Comparison of ENCODE assay signal across 15 cellular contexts in genomic region chr1:22037520-22037919, GRCh38. TPM values are rescaled to one million over a fixed set of nuclear protein-coding genes. Genes with fewer than 3 reads are reported as not detected.
A peak's percentile ranks its signal among the peaks of the same experiment; 100 is the strongest.
DNase-seq lines count a peak whose midpoint lies in the region; ATAC-seq and TF ChIP-seq lines count a peak whose summit lies in the region.
"Had no signal": no experiment of that assay in that cellular context is flagged by ENCODE, and none has a peak within 500 bp of the region (broad histone marks: within the 10 kb centered on the region; RNA-seq: fewer than 3 reads in every experiment).

No MANE protein-coding gene starts in this region.

- H3K4me3 ChIP-seq in SK-N-MC (no peak overlapping the region), upper lobe of right lung (no peak overlapping the region)
- H3K4me3 ChIP-seq: sigmoid colon had no signal

- no peak overlapping the region for H3K4me3 Mint-ChIP-seq in activated CD4-positive, alpha-beta T cell treated with anti-CD3 and anti-CD28 coated beads, Interleukin-2, amount 10 ng/mL, durations not matched to agents 7 days and 5 days
- peak overlapping the region in 1 of 5 donors; percentile 2 for H3K4me3 Mint-ChIP-seq in immature natural killer cell
- no peak overlapping the region for H3K4me3 Mint-ChIP-seq in stimulated activated memory B cell treated with anti-CD40 and anti-IgM and Interleukin-4, amounts not matched to agents 10 μg/mL and 1 μg/mL and 100 μg/mL, for 72 hours

- H3K27me3 ChIP-seq in upper lobe of right lung, result no peaks in the 10 kb centered on the region
- H3K27me3 ChIP-seq: sigmoid colon had no signal

- H3K9ac ChIP-seq in SK-N-MC (ENCODE audit: insufficient read length), result no peak overlapping the region

- H3K36me3 ChIP-seq in SK-N-MC (ENCODE audit: insufficient read depth, low read length), result no peaks in the 10 kb centered on the region
- H3K36me3 ChIP-seq in upper lobe of right lung, result no peaks in the 10 kb centered on the region
- H3K36me3 ChIP-seq: sigmoid colon had no signal

- H3K27ac ChIP-seq in SK-N-MC (peak overlapping the region; percentile 17), upper lobe of right lung (no peak overlapping the region)
- H3K27ac ChIP-seq: epithelial cell of prostate, sigmoid colon had no signal

- H3K27ac Mint-ChIP-seq in activated CD4-positive, alpha-beta T cell treated with anti-CD3 and anti-CD28 coated beads, Interleukin-2, amount 10 ng/mL, durations not matched to agents 7 days and 5 days, result peak overlapping the region; percentile 93
- H3K27ac Mint-ChIP-seq in immature natural killer cell, result peak overlapping the region; percentile 84 to 100 (median 96)
- peak overlapping the region; percentile 92 for H3K27ac Mint-ChIP-seq in stimulated activated memory B cell treated with anti-CD40 and anti-IgM and Interleukin-4, amounts not matched to agents 10 μg/mL and 1 μg/mL and 100 μg/mL, for 72 hours

- no peaks in the 10 kb centered on the region for H3K9me3 ChIP-seq in SK-N-MC (ENCODE audit: low read depth, low read length)
- H3K9me3 ChIP-seq in upper lobe of right lung, result no peaks in the 10 kb centered on the region
- H3K9me3 ChIP-seq: sigmoid colon had no signal

- no peaks in the 10 kb centered on the region for H3K27me3 Mint-ChIP-seq in activated CD4-positive, alpha-beta T cell treated with anti-CD3 and anti-CD28 coated beads, Interleukin-2, amount 10 ng/mL, durations not matched to agents 7 days and 5 days
- H3K27me3 Mint-ChIP-seq in immature natural killer cell (ENCODE audit: low read depth in 3 of 3), result peaks cover 0 to 11% (median 2%) of the 10 kb centered on the region in 3 donors
- no peaks in the 10 kb centered on the region for H3K27me3 Mint-ChIP-seq in stimulated activated memory B cell treated with anti-CD40 and anti-IgM and Interleukin-4, amounts not matched to agents 10 μg/mL and 1 μg/mL and 100 μg/mL, for 72 hours

- no peak for TF ChIP-seq CTCF in upper lobe of right lung (IDR thresholded peaks at IDR 0.05)

- POLR2A ChIA-PET in activated CD4-positive, alpha-beta T cell treated with anti-CD3 and anti-CD28 coated beads, Interleukin-2, amount 10 ng/mL, durations not matched to agents 7 days and 5 days (lab: Charles Lee), result interaction anchor here (0.5 kb wide), 1 partner anchor 12 kb away, joined by 3 read pairs; no protein-coding TSS in a partner anchor

- no peak for DNase-seq in activated CD4-positive, alpha-beta T cell treated with anti-CD3 and anti-CD28 coated beads, Interleukin-2, amount 10 ng/mL, durations not matched to agents 7 days and 5 days
- no peak for DNase-seq in activated CD4-positive, alpha-beta T cell treated with anti-CD3 and anti-CD28 coated beads for 4 hours
- DNase-seq in SK-N-MC (ENCODE audit: low read depth, low spot score) (no peak), immature natural killer cell (no peak), DMS79 treated with DMSO at 0.1 percent for 48 hours (lab: John Stamatoyannopoulos, UW) (no peak), GOT3 (lab: John Stamatoyannopoulos, UW) (no peak), upper lobe of right lung (no peak)
- DNase-seq: activated CD8-positive, alpha-beta memory T cell treated with anti-CD3 and anti-CD28 coated beads, Interleukin-2, amount 50 U/mL, for 4 hours; amniotic stem cell; NCI-H2107; NK-92 treated with Interleukin-12 subunit alpha and Interleukin-12 subunit beta, amount 100 ng/mL, for 24 hours; sigmoid colon had no signal

- H3K4me1 ChIP-seq in upper lobe of right lung, result peaks cover 13% of the 10 kb centered on the region

- ATAC-seq in stimulated activated memory B cell treated with anti-CD40 and anti-IgM and Interleukin-4, amounts not matched to agents 10 μg/mL and 1 μg/mL and 100 μg/mL, for 72 hours, result no peak
- no peak for ATAC-seq in upper lobe of right lung
- ATAC-seq: left lobe of liver had no signal

- CTCF ChIA-PET in activated CD4-positive, alpha-beta T cell treated with anti-CD3 and anti-CD28 coated beads, Interleukin-2, amount 10 ng/mL, durations not matched to agents 7 days and 5 days (lab: Charles Lee), result interaction anchor here (1.1 to 8.0 kb wide), 3 partner anchors 10 to 14 kb away, joined by 5 to 105 read pairs (median 5); partner anchors contain the start of gene CDC42

- peaks cover 51% of the 10 kb centered on the region for H3K4me1 Mint-ChIP-seq in activated CD4-positive, alpha-beta T cell treated with anti-CD3 and anti-CD28 coated beads, Interleukin-2, amount 10 ng/mL, durations not matched to agents 7 days and 5 days
- peaks cover 38 to 40% of the 10 kb centered on the region in 2 donors for H3K4me1 Mint-ChIP-seq in immature natural killer cell
- peaks cover 29% of the 10 kb centered on the region for H3K4me1 Mint-ChIP-seq in stimulated activated memory B cell treated with anti-CD40 and anti-IgM and Interleukin-4, amounts not matched to agents 10 μg/mL and 1 μg/mL and 100 μg/mL, for 72 hours

- intact Hi-C loops in upper lobe of right lung (cut with DNase I), result no loop called here

- H3K9me3 Mint-ChIP-seq in activated CD4-positive, alpha-beta T cell treated with anti-CD3 and anti-CD28 coated beads, Interleukin-2, amount 10 ng/mL, durations not matched to agents 7 days and 5 days, result peaks cover 2% of the 10 kb centered on the region
- no peaks in the 10 kb centered on the region for H3K9me3 Mint-ChIP-seq in immature natural killer cell
- no peaks in the 10 kb centered on the region for H3K9me3 Mint-ChIP-seq in stimulated activated memory B cell treated with anti-CD40 and anti-IgM and Interleukin-4, amounts not matched to agents 10 μg/mL and 1 μg/mL and 100 μg/mL, for 72 hours

- H3K36me3 Mint-ChIP-seq in activated CD4-positive, alpha-beta T cell treated with anti-CD3 and anti-CD28 coated beads, Interleukin-2, amount 10 ng/mL, durations not matched to agents 7 days and 5 days (ENCODE audit: low read depth), result peaks cover 12% of the 10 kb centered on the region
- no peaks in the 10 kb centered on the region for H3K36me3 Mint-ChIP-seq in immature natural killer cell
- H3K36me3 Mint-ChIP-seq in stimulated activated memory B cell treated with anti-CD40 and anti-IgM and Interleukin-4, amounts not matched to agents 10 μg/mL and 1 μg/mL and 100 μg/mL, for 72 hours, result no peaks in the 10 kb centered on the region

RNA-seq across cellular contexts. Expression of gene CDC42, which starts 15.0 kb away (rescaled TPM):
- total RNA-seq in activated CD4-positive, alpha-beta T cell treated with anti-CD3 and anti-CD28 coated beads, Interleukin-2, amount 10 ng/mL, durations not matched to agents 7 days and 5 days, result 100 to 1,000 TPM; 378 to 413 TPM
- 100 to 1,000 TPM; 220 to 600 (median 473) TPM for polyA plus RNA-seq in immature natural killer cell
- total RNA-seq in upper lobe of right lung, result 234 TPM

RNA-seq across cellular contexts. Expression of gene CELA3A, which starts 36.1 kb away (rescaled TPM):
- total RNA-seq in activated CD4-positive, alpha-beta T cell treated with anti-CD3 and anti-CD28 coated beads, Interleukin-2, amount 10 ng/mL, durations not matched to agents 7 days and 5 days, result not detected
- polyA plus RNA-seq in immature natural killer cell, result not detected
- total RNA-seq in upper lobe of right lung, result not detected
- total RNA-seq: sigmoid colon had no signal
